Comparison of ENCODE assay signal across 15 cellular contexts in genomic region chr4:156377036-156377700, GRCh38.
DNase-seq lines count a peak whose midpoint lies in the region; ATAC-seq and TF ChIP-seq lines count a peak whose summit lies in the region.
"Had no signal": no experiment of that assay in that cellular context is flagged by ENCODE, and none has a peak within 500 bp of the region (broad histone marks: within the 10 kb centered on the region; RNA-seq: fewer than 3 reads in every experiment).

No MANE protein-coding gene starts in this region.

- ATAC-seq in RWPE2 (ENCODE audit: low read depth) (peak; percentile 35; the same call in 1 of the 3 replicates), GM21723 (IDR thresholded peaks at IDR 0.05; ENCODE audit: unreplicated experiment) (no peak), T-helper 17 cell (no peak)
- ATAC-seq: activated naive CD8-positive, alpha-beta T cell treated with anti-CD3 and anti-CD28 coated beads, Interleukin-2, amount 50 U/mL, for 24 hours had no signal

- DNase-seq in ELR (ENCODE audit: low read depth): peak; percentile 71
- DNase-seq in RWPE2 (ENCODE audit: low spot score): no peak
- DNase-seq in fibroblast of lung (ENCODE audit: low read depth in 2 of 2): peak; percentile 73 to 89
- peak; percentile 64 for DNase-seq in retinal pigment epithelial cell (ENCODE audit: low read depth)
- no peak for DNase-seq in NCI-H128 (lab: John Stamatoyannopoulos, UW; ENCODE audit: unreplicated experiment)
- DNase-seq in esophagus squamous epithelium (lab: John Stamatoyannopoulos, UW): no peak
- DNase-seq in T-helper 17 cell: no peak
- DNase-seq: activated CD4-positive, alpha-beta T cell treated with anti-CD3 and anti-CD28 coated beads, Interleukin-2, amount 10 ng/mL, durations not matched to agents 24 days and 14 days; activated naive CD8-positive, alpha-beta T cell treated with anti-CD3 and anti-CD28 coated beads, Interleukin-2, amount 50 U/mL, for 24 hours; activated T-cell treated with anti-CD3 and anti-CD28 coated beads, Interleukin-2, amount 50 U/mL, for 1 hour; NCI-H526 treated with DMSO at 0.1 percent for 48 hours; pancreas had no signal

- H3K4me1 Mint-ChIP-seq in T-helper 17 cell: no peaks in the 10 kb centered on the region
- H3K4me1 Mint-ChIP-seq: activated CD4-positive, alpha-beta T cell treated with anti-CD3 and anti-CD28 coated beads, Interleukin-2, amount 10 ng/mL, durations not matched to agents 24 days and 14 days; activated naive CD8-positive, alpha-beta T cell treated with anti-CD3 and anti-CD28 coated beads, Interleukin-2, amount 50 U/mL, for 24 hours had no signal

- no peaks in the 10 kb centered on the region for H3K27me3 Mint-ChIP-seq in T-helper 17 cell
- H3K27me3 Mint-ChIP-seq: activated CD4-positive, alpha-beta T cell treated with anti-CD3 and anti-CD28 coated beads, Interleukin-2, amount 10 ng/mL, durations not matched to agents 24 days and 14 days; activated naive CD8-positive, alpha-beta T cell treated with anti-CD3 and anti-CD28 coated beads, Interleukin-2, amount 50 U/mL, for 24 hours; dendritic cell treated with granulocyte-macrophage colony-stimulating factor and Interleukin-4, amounts not matched to agents 40 ng/mL and 50 ng/mL, for 4 days had no signal

- H3K4me1 ChIP-seq in RWPE2 (ENCODE audit: insufficient read depth, poor library complexity, severe bottlenecking): peaks cover 10% of the 10 kb centered on the region
- peaks cover 4% of the 10 kb centered on the region for H3K4me1 ChIP-seq in fibroblast of lung (ENCODE audit: control insufficient read depth, extremely low read depth, insufficient read depth, low read length)
- no peaks in the 10 kb centered on the region for H3K4me1 ChIP-seq in esophagus squamous epithelium
- H3K4me1 ChIP-seq: pancreas had no signal

- no peak overlapping the region for H2AFZ ChIP-seq in fibroblast of lung (ENCODE audit: low read length)

- intact Hi-C loops in esophagus squamous epithelium (cut with DNase I): no loop called here

- H3K4me2 ChIP-seq in fibroblast of lung (ENCODE audit: extremely low read depth, insufficient read depth, low read length): peak overlapping the region; percentile 19

- no peak overlapping the region for H3K27ac Mint-ChIP-seq in T-helper 17 cell
- H3K27ac Mint-ChIP-seq: activated CD4-positive, alpha-beta T cell treated with anti-CD3 and anti-CD28 coated beads, Interleukin-2, amount 10 ng/mL, durations not matched to agents 24 days and 14 days; activated naive CD8-positive, alpha-beta T cell treated with anti-CD3 and anti-CD28 coated beads, Interleukin-2, amount 50 U/mL, for 24 hours; dendritic cell treated with granulocyte-macrophage colony-stimulating factor and Interleukin-4, amounts not matched to agents 40 ng/mL and 50 ng/mL, for 4 days had no signal

- no peaks in the 10 kb centered on the region for H3K36me3 ChIP-seq in RWPE2 (ENCODE audit: low read depth)
- H3K36me3 ChIP-seq in fibroblast of lung (ENCODE audit: control insufficient read depth, insufficient read depth, low read length): no peaks in the 10 kb centered on the region
- H3K36me3 ChIP-seq in esophagus squamous epithelium: no peaks in the 10 kb centered on the region
- H3K36me3 ChIP-seq: pancreas had no signal

- no peaks in the 10 kb centered on the region for H3K79me2 ChIP-seq in fibroblast of lung (ENCODE audit: control insufficient read depth, insufficient read depth, low read length)

- H3K9ac ChIP-seq in fibroblast of lung (ENCODE audit: insufficient read depth, low read length): no peak overlapping the region

- no peak for TF ChIP-seq POLR2A in esophagus squamous epithelium (IDR thresholded peaks at IDR 0.05)

- TF ChIP-seq CTCF in RWPE2 (IDR thresholded peaks at IDR 0.05; ENCODE audit: poor library complexity, severe bottlenecking) (no peak), fibroblast of lung (conservative IDR thresholded peaks at IDR 0.05 in 1 of 2, IDR thresholded peaks at IDR 0.05 in 1 of 2; ENCODE audit: low read depth in 1 of 2, low read length in 2 of 2) (no peak), retinal pigment epithelial cell (conservative IDR thresholded peaks at IDR 0.05; ENCODE audit: low read depth, low read length) (no peak), esophagus squamous epithelium (IDR thresholded peaks at IDR 0.05) (no peak)

- no peak overlapping the region for H3K4me3 Mint-ChIP-seq in T-helper 17 cell
- H3K4me3 Mint-ChIP-seq: activated CD4-positive, alpha-beta T cell treated with anti-CD3 and anti-CD28 coated beads, Interleukin-2, amount 10 ng/mL, durations not matched to agents 24 days and 14 days; activated naive CD8-positive, alpha-beta T cell treated with anti-CD3 and anti-CD28 coated beads, Interleukin-2, amount 50 U/mL, for 24 hours; dendritic cell treated with granulocyte-macrophage colony-stimulating factor and Interleukin-4, amounts not matched to agents 40 ng/mL and 50 ng/mL, for 4 days had no signal

- no peak overlapping the region for H3K4me3 ChIP-seq in RWPE2 (ENCODE audit: severe bottlenecking)
- H3K4me3 ChIP-seq in fibroblast of lung (replicated peaks in 1 of 4; ENCODE audit: control extremely low read depth in 1 of 4, insufficient read depth in 1 of 4, low read depth in 3 of 4, low read length in 4 of 4): no peak overlapping the region
- H3K4me3 ChIP-seq in retinal pigment epithelial cell (ENCODE audit: low read length): no peak overlapping the region
- no peak overlapping the region for H3K4me3 ChIP-seq in esophagus squamous epithelium
- H3K4me3 ChIP-seq: pancreas had no signal

- no peaks in the 10 kb centered on the region for H3K27me3 ChIP-seq in RWPE2 (ENCODE audit: insufficient read depth, poor library complexity, severe bottlenecking)
- no peaks in the 10 kb centered on the region for H3K27me3 ChIP-seq in fibroblast of lung (ENCODE audit: control insufficient read depth, insufficient read depth, low read length)
- H3K27me3 ChIP-seq in esophagus squamous epithelium: no peaks in the 10 kb centered on the region
- H3K27me3 ChIP-seq: pancreas had no signal

- 72 to 76% methylated on average over 5 of the region's 5 CpGs for WGBS in esophagus squamous epithelium, 2 donors

- peak overlapping the region; percentile 14 for H3K27ac ChIP-seq in RWPE2 (ENCODE audit: poor library complexity, severe bottlenecking)
- H3K27ac ChIP-seq in fibroblast of lung (ENCODE audit: insufficient read depth, low read length): no peak overlapping the region
- no peak overlapping the region for H3K27ac ChIP-seq in esophagus squamous epithelium
- H3K27ac ChIP-seq: C4-2B, pancreas had no signal

- H3K36me3 Mint-ChIP-seq in T-helper 17 cell (ENCODE audit: low read depth): no peaks in the 10 kb centered on the region

- H4K20me1 ChIP-seq in fibroblast of lung (ENCODE audit: control insufficient read depth, extremely low read depth, insufficient read depth, low read length): no peaks in the 10 kb centered on the region

- H3K9me3 ChIP-seq in RWPE2 (ENCODE audit: severe bottlenecking): no peaks in the 10 kb centered on the region
- no peaks in the 10 kb centered on the region for H3K9me3 ChIP-seq in fibroblast of lung (ENCODE audit: control insufficient read depth, insufficient read depth, low read depth, low read length)
- no peaks in the 10 kb centered on the region for H3K9me3 ChIP-seq in esophagus squamous epithelium
- H3K9me3 ChIP-seq in T-helper 17 cell (ENCODE audit: control insufficient read depth, low read length, poor library complexity, severe bottlenecking): no peaks in the 10 kb centered on the region
- H3K9me3 ChIP-seq: pancreas had no signal

Comparison
In these comparisons a context has a peak if more than half of its experiments do, and no peak if none do; other contexts are left out.
1. DNase-seq: peak in ELR (single experiment), fibroblast of lung (2 of 2) and retinal pigment epithelial cell (single experiment); none in RWPE2 (single experiment), NCI-H128 (single experiment), esophagus squamous epithelium (single experiment) and T-helper 17 cell (0 of 3).